In genomic region chr6:109002882-109003281, GRCh38 we compare ENCODE assay signal across 2 cellular contexts.
TF ChIP-seq lines count a peak whose summit lies in the region.

No MANE protein-coding gene starts in this region.

TF ChIP-seq in liver, 16 proteins besides CTCF, POLR2A, EP300 and RAD21 (continued from another document):
- TF ChIP-seq FOXA1 (IDR thresholded peaks at IDR 0.05) (no peak), TAF1 (conservative IDR thresholded peaks at IDR 0.05) (no peak), REST (IDR thresholded peaks at IDR 0.05) (no peak)
TF ChIP-seq in liver: peak in this region for 0.

TF ChIP-seq in HepG2, 621 proteins besides CTCF, POLR2A, EP300 and RAD21:
- no peak for TF ChIP-seq ZNF609 (CRISPR knock-in tag; IDR thresholded peaks at IDR 0.05; ENCODE audit: borderline replicate concordance)
- TF ChIP-seq ZNF761 (CRISPR knock-in tag; conservative IDR thresholded peaks at IDR 0.05): no peak
- TF ChIP-seq ELF1 (CRISPR knock-in tag; IDR thresholded peaks at IDR 0.05): no peak
- TF ChIP-seq CCAR2 (optimal IDR thresholded peaks at IDR 0.05; ENCODE audit: low read depth, low read length): no peak
- TF ChIP-seq ZUFSP (CRISPR knock-in tag; IDR thresholded peaks at IDR 0.05; ENCODE audit: borderline replicate concordance): no peak
- TF ChIP-seq KIAA2018 (CRISPR knock-in tag; IDR thresholded peaks at IDR 0.05; ENCODE audit: borderline replicate concordance): no peak
- no peak for TF ChIP-seq CHCHD3 (CRISPR knock-in tag; IDR thresholded peaks at IDR 0.05)
